Comparison of ENCODE assay signal across 8 cellular contexts in the genomic region with DNA sequence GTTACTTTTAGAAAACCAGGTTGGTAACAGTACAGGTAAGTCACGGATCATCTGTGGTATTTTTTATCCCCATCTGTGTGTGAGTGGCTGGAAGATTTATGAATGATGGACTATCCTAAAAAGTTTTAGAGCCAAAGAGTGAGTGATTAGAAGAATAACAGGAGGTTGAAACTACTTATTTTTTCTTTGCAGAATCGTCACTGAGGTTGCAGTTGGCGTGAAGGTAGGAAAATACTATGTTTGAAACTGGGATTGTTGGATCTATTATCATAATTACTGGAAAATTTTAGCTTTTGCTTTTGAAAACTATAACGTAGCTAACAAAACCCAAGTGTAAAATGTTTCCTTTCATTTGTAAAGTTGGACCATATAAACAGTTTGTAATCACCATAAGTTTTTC. TPM values are rescaled to one million over a fixed set of nuclear protein-coding genes. Genes with fewer than 3 reads are reported as not detected.
A peak's percentile ranks its signal among the peaks of the same experiment; 100 is the strongest.
DNase-seq lines count a peak whose midpoint lies in the region; ATAC-seq and TF ChIP-seq lines count a peak whose summit lies in the region.

No MANE protein-coding gene starts in this region.

- H3K36me3 ChIP-seq in brain microvascular endothelial cell (replicated peaks): peaks cover 8% of the 10 kb centered on the region

- no peaks in the 10 kb centered on the region for H3K27me3 Mint-ChIP-seq in mesothelial cell of epicardium (ENCODE audit: low read depth)

- TF ChIP-seq CTCF in 22Rv1 (IDR thresholded peaks at IDR 0.05): no peak
- no peak for TF ChIP-seq CTCF in HL-60 (IDR thresholded peaks at IDR 0.05; ENCODE audit: insufficient read depth, low read length)
- TF ChIP-seq CTCF in brain microvascular endothelial cell (IDR thresholded peaks at IDR 0.05; ENCODE audit: low read depth, low read length, missing control alignments): no peak
- no peak for TF ChIP-seq CTCF in mesothelial cell of epicardium (IDR thresholded peaks at IDR 0.05; ENCODE audit: unreplicated experiment)

- H3K27ac Mint-ChIP-seq in mesothelial cell of epicardium: peak overlapping the region; percentile 95

- H3K9me3 Mint-ChIP-seq in mesothelial cell of epicardium: peaks cover 3% of the 10 kb centered on the region

- DNase-seq in HL-60 (ENCODE audit: low read depth in 1 of 2, low spot score in 1 of 2) (no peak), brain microvascular endothelial cell (no peak), mesothelial cell of epicardium (ENCODE audit: low spot score in 2 of 2, unreplicated experiment in 2 of 2) (no peak), DMS153 (lab: John Stamatoyannopoulos, UW) (no peak), head of caudate nucleus (no peak), SW480 (ENCODE audit: low spot score) (no peak)

- peaks cover 19% of the 10 kb centered on the region for H3K36me3 Mint-ChIP-seq in mesothelial cell of epicardium

- in situ Hi-C loops in brain microvascular endothelial cell (cut with HindIII; ENCODE audit: low pct_ligation_motif_present, low sequenced_read_pairs): no loop called here

- no peaks in the 10 kb centered on the region for H3K27me3 ChIP-seq in HL-60 (ENCODE audit: insufficient read depth, poor library complexity, severe bottlenecking)
- no peaks in the 10 kb centered on the region for H3K27me3 ChIP-seq in brain microvascular endothelial cell (replicated peaks)

- H3K4me3 Mint-ChIP-seq in mesothelial cell of epicardium: peak overlapping the region; percentile 94

- H3K27ac ChIP-seq in 22Rv1 (peak overlapping the region; percentile 81; the same call in 1 of the 2 replicates), HL-60 (replicated peaks) (peak overlapping the region; percentile 97), brain microvascular endothelial cell (no peak overlapping the region)

- ATAC-seq in GM18498 (IDR thresholded peaks at IDR 0.05; ENCODE audit: unreplicated experiment): no peak

- H3K4me3 ChIP-seq in HL-60 (replicated peaks; ENCODE audit: insufficient read depth, low read length) (peak overlapping the region; percentile 74), brain microvascular endothelial cell (ENCODE audit: low read depth, low read length) (peak overlapping the region; percentile 92)

- intact Hi-C loops in head of caudate nucleus (cut with DNase I): no loop called here

- peaks cover 34% of the 10 kb centered on the region for H3K4me1 Mint-ChIP-seq in mesothelial cell of epicardium

RNA-seq across cellular contexts. Expression of a gene that starts 1.8 kb away (rescaled TPM):
- total RNA-seq in mesothelial cell of epicardium: 53.8 to 61.5 TPM (median 57.1 TPM) in 3 replicates
